Comparison of ENCODE assay signal across 8 cellular contexts in genomic region chrX:53435997-53436396, GRCh38. TPM values are rescaled to one million over a fixed set of nuclear protein-coding genes. Genes with fewer than 3 reads are reported as not detected.
A peak's percentile ranks its signal among the peaks of the same experiment; 100 is the strongest.
DNase-seq lines count a peak whose midpoint lies in the region; ATAC-seq, FAIRE-seq and TF ChIP-seq lines count a peak whose summit lies in the region.

No MANE protein-coding gene starts in this region.

- H3K9me3 ChIP-seq in OCI-LY1 (ENCODE audit: low read length) (no peaks in the 10 kb centered on the region), neural progenitor cell (ENCODE audit: low read depth) (no peaks in the 10 kb centered on the region), aorta (ENCODE audit: control insufficient read depth, low read length) (no peaks in the 10 kb centered on the region)

- H3F3A ChIP-seq in OCI-LY1 (ENCODE audit: insufficient read depth, low read length) (no peaks in the 10 kb centered on the region), neural progenitor cell (ENCODE audit: low read depth) (no peaks in the 10 kb centered on the region)

- no peak for TF ChIP-seq POLR2A in erythroblast (IDR thresholded peaks at IDR 0.05; ENCODE audit: low read length)

- H3K36me3 ChIP-seq in OCI-LY1 (ENCODE audit: insufficient read depth, low read length): peaks cover 13% of the 10 kb centered on the region
- no peaks in the 10 kb centered on the region for H3K36me3 ChIP-seq in neural progenitor cell
- no peaks in the 10 kb centered on the region for H3K36me3 ChIP-seq in aorta (ENCODE audit: control insufficient read depth in 1 of 2, insufficient read depth in 2 of 2, low read length in 1 of 2)

- no peak overlapping the region for H3K27ac Mint-ChIP-seq in neural progenitor cell

- TF ChIP-seq CTCF in GM20000 (IDR thresholded peaks at IDR 0.05; ENCODE audit: extremely low read depth, missing control alignments) (peak; percentile 55), OCI-LY1 (IDR thresholded peaks at IDR 0.05; ENCODE audit: low read length) (peak; percentile 64), neural progenitor cell (IDR thresholded peaks at IDR 0.05) (peak; percentile 70)

- FAIRE-seq in HTR-8/SVneo (lab: Jason Lieb, UNC): no peak

- intact Hi-C loops in aorta (cut with DNase I): loop anchor here (5.0 kb wide), 2 partner anchors 119 to 124 kb away; no protein-coding TSS in a partner anchor

- DNase-seq in Caki2 (ENCODE audit: low read depth) (peak; percentile 16), GM20000 (ENCODE audit: low spot score) (peak; percentile 70), HTR-8/SVneo (ENCODE audit: insufficient read length, low spot score) (peak; percentile 35), activated T-cell treated with anti-CD3 and anti-CD28 coated beads for 1 hour (ENCODE audit: low read depth) (peak; percentile 31), erythroblast (lab: John Stamatoyannopoulos, UW) (peak; percentile 72 to 79), neural progenitor cell (ENCODE audit: low spot score) (peak; percentile 77), aorta (peak in 1 of 2 donors; percentile 70)

- H2AFZ ChIP-seq in OCI-LY1 (ENCODE audit: low read length): no peak overlapping the region
- no peak overlapping the region for H2AFZ ChIP-seq in neural progenitor cell (replicated peaks)

- H3K9ac ChIP-seq in OCI-LY1 (ENCODE audit: low read length) (no peak overlapping the region), neural progenitor cell (no peak overlapping the region)

- H4K20me1 ChIP-seq in OCI-LY1 (ENCODE audit: insufficient read depth, low read length): no peaks in the 10 kb centered on the region
- H4K20me1 ChIP-seq in neural progenitor cell (ENCODE audit: low read depth): no peaks in the 10 kb centered on the region

- ATAC-seq in aorta (ENCODE audit: low FRiP score): peak; percentile 61

- peaks cover 15% of the 10 kb centered on the region for H3K4me1 ChIP-seq in OCI-LY1 (ENCODE audit: insufficient read depth, low read length, severe bottlenecking)
- H3K4me1 ChIP-seq in neural progenitor cell: no peaks in the 10 kb centered on the region
- H3K4me1 ChIP-seq in aorta (ENCODE audit: control insufficient read depth in 1 of 2, insufficient read depth in 2 of 2, low read length in 2 of 2): no peaks in the 10 kb centered on the region

- no peaks in the 10 kb centered on the region for H3K27me3 ChIP-seq in OCI-LY1 (ENCODE audit: insufficient read depth, low read length)
- H3K27me3 ChIP-seq in neural progenitor cell: peaks cover 25% of the 10 kb centered on the region
- no peaks in the 10 kb centered on the region for H3K27me3 ChIP-seq in aorta (ENCODE audit: control insufficient read depth in 1 of 2, insufficient read depth in 2 of 2, low read length in 1 of 2)

- H3K4me3 ChIP-seq in OCI-LY1 (ENCODE audit: low read depth, low read length, poor library complexity, severe bottlenecking): no peak overlapping the region
- H3K4me3 ChIP-seq in neural progenitor cell: no peak overlapping the region
- H3K4me3 ChIP-seq in aorta (ENCODE audit: low read length in 2 of 2): no peak overlapping the region

- H3K9me2 ChIP-seq in OCI-LY1 (ENCODE audit: low read depth, low read length): no peaks in the 10 kb centered on the region

- H3K9me3 Mint-ChIP-seq in neural progenitor cell: peaks cover 8% of the 10 kb centered on the region

- in situ Hi-C loops in Caki2 (cut with HindIII; ENCODE audit: low pct_unique_long_range_greater_than_20kb, low sequenced_read_pairs): no loop called here

- 0 out of 2 replicates have a peak, but pooled peaks cover 2% of the 10 kb centered on the region for H3K79me2 ChIP-seq in OCI-LY1 (ENCODE audit: insufficient read depth, low read length)
- H3K79me2 ChIP-seq in neural progenitor cell (ENCODE audit: low read depth): peaks cover 9% of the 10 kb centered on the region

- H3K27me3 Mint-ChIP-seq in neural progenitor cell (ENCODE audit: insufficient read depth, low read depth): peaks cover 3% of the 10 kb centered on the region

- WGBS in aorta, 2 donors: 1 to 5% methylated on average over 4 of the region's 4 CpGs

- H3K36me3 Mint-ChIP-seq in neural progenitor cell: no peaks in the 10 kb centered on the region

- H3K4me2 ChIP-seq in OCI-LY1 (ENCODE audit: low read length) (no peak overlapping the region), neural progenitor cell (no peak overlapping the region)

- H3K27ac ChIP-seq in OCI-LY1 (ENCODE audit: low read depth, low read length, poor library complexity, severe bottlenecking) (no peak overlapping the region), neural progenitor cell (no peak overlapping the region), aorta (ENCODE audit: low read depth in 1 of 2, low read length in 2 of 2) (no peak overlapping the region)

- peaks cover 5% of the 10 kb centered on the region for H3K4me1 Mint-ChIP-seq in neural progenitor cell

- peak overlapping the region; percentile 16 for H3K4me3 Mint-ChIP-seq in neural progenitor cell

RNA-seq across cellular contexts. Expression of gene HSD17B10, which starts 1.8 kb away (rescaled TPM):
- total RNA-seq in Caki2 (2014; rRNA removed; shearing (Covaris generic); ENCODE audit: low replicate concordance): 133 and 141 TPM in 2 replicates
- total RNA-seq in neural progenitor cell (ENCODE audit: low replicate concordance) (66.3 and 103 TPM in 2 replicates), aorta (10 to 100 TPM; 51.0 to 64.2 TPM)
- 10 to 100 TPM; 75.8 to 86.0 TPM for polyA plus RNA-seq in aorta

RNA-seq across cellular contexts. Expression of gene RIBC1, which starts 13.3 kb away (rescaled TPM):
- 0.84 and 1.1 TPM in 2 replicates for total RNA-seq in Caki2 (2014; rRNA removed; shearing (Covaris generic); ENCODE audit: low replicate concordance)
- total RNA-seq in neural progenitor cell (ENCODE audit: low replicate concordance) (0.62 and 1.5 TPM in 2 replicates), aorta (under 1 TPM; 0.48 to 0.58 TPM)
- polyA plus RNA-seq in aorta: 1 to 10 TPM in 1 of 2 donors, under 1 TPM in 1; 0.69 to 1.0 TPM

RNA-seq across cellular contexts. Expression of gene SMC1A, which starts 13.5 kb away (rescaled TPM):
- 6.2 and 11.7 TPM in 2 replicates for total RNA-seq in Caki2 (2014; rRNA removed; shearing (Covaris generic); ENCODE audit: low replicate concordance)
- 80.4 and 82.2 TPM in 2 replicates for total RNA-seq in neural progenitor cell (ENCODE audit: low replicate concordance)
- 10 to 100 TPM; 53.9 to 57.3 TPM for total RNA-seq in aorta
- polyA plus RNA-seq in aorta: 1 to 10 TPM; 5.6 to 9.0 TPM
